17 cellular contexts compared by ENCODE assay signal in genomic region chr2:12828932-12829331, GRCh38.
"Had no signal": no experiment of that assay in that cellular context is flagged by ENCODE, and none has a peak within 500 bp of the region (broad histone marks: within the 10 kb centered on the region; RNA-seq: fewer than 3 reads in every experiment).

No MANE protein-coding gene starts in this region.

- H3K4me1 ChIP-seq: breast epithelium had no signal

- H3K4me3 ChIP-seq: ascending aorta, breast epithelium, coronary artery, gastrocnemius medialis, heart right ventricle, tibial nerve had no signal

- DNase-seq: activated CD4-positive, alpha-beta T cell treated with anti-CD3 and anti-CD28 coated beads for 36 hours; activated CD4-positive, alpha-beta T cell treated with anti-CD3 and anti-CD28 coated beads, Interleukin-2, amount 50 U/mL, for 48 hours; activated gamma-delta T cell; erythroblast; gastrocnemius medialis; heart right ventricle; naive B cell; nucleus accumbens; posterior cingulate gyrus; stimulated activated CD4-positive, alpha-beta T cell treated with anti-CD3 and anti-CD28 coated beads, Interleukin-2, amount 100 ng/mL, for 24 hours; stimulated activated naive CD4-positive, alpha-beta T cell treated with Interleukin-2 at 50 U/mL for 16 hours; substantia nigra; WERI-Rb-1 had no signal

- H3K36me3 ChIP-seq: ascending aorta, breast epithelium, gastrocnemius medialis, heart right ventricle, tibial nerve, WERI-Rb-1 had no signal

- H3K9me3 ChIP-seq: ascending aorta, breast epithelium, gastrocnemius medialis, heart right ventricle, tibial nerve had no signal

- H3K27ac ChIP-seq: ascending aorta, breast epithelium, coronary artery, gastrocnemius medialis, heart right ventricle, tibial nerve, WERI-Rb-1 had no signal

- ATAC-seq: activated CD4-positive, alpha-beta T cell treated with anti-CD3 and anti-CD28 coated beads for 36 hours; gastrocnemius medialis; heart right ventricle had no signal

- H3K27me3 ChIP-seq: ascending aorta, breast epithelium, gastrocnemius medialis, heart right ventricle, tibial nerve had no signal
